ENCODE assay signal across 8 cellular contexts in genomic region chr12:62466596-62467411, GRCh38. TPM values are rescaled to one million over a fixed set of nuclear protein-coding genes. Genes with fewer than 3 reads are reported as not detected.
DNase-seq lines count a peak whose midpoint lies in the region; ATAC-seq and TF ChIP-seq lines count a peak whose summit lies in the region.

Gene MON2, plus strand, starts transcription at chr12:62466826. Its CDS starts 382 bp downstream, at chr12:62467208.

- peak; percentile 96 for DNase-seq in GM13976 (ENCODE audit: low spot score)
- peak; percentile 5 for DNase-seq in NCI-H1436 treated with DMSO at 0.1 percent for 48 hours (lab: John Stamatoyannopoulos, UW)
- peak; percentile 74 for DNase-seq in amniotic epithelial cell (ENCODE audit: low read depth)
- peak; percentile 89 to 91 for DNase-seq in heart right ventricle
- DNase-seq in progenitor cell of endocrine pancreas (ENCODE audit: low spot score, unreplicated experiment), result peak; percentile 66
- DNase-seq in upper lobe of right lung, result peak; percentile 96

- H3K27me3 ChIP-seq in heart right ventricle (no peaks in the 10 kb centered on the region), upper lobe of right lung (no peaks in the 10 kb centered on the region)

- H3K4me1 ChIP-seq in heart right ventricle, result peaks cover 3 to 48% (median 32%) of the 10 kb centered on the region in 9 donors
- peaks cover 21% of the 10 kb centered on the region for H3K4me1 ChIP-seq in upper lobe of right lung

- in situ Hi-C loops in GM13976 (cut with MboI; ENCODE audit: low sequenced_read_pairs, unreplicated experiment), result no loop called here

- H3K4me3 ChIP-seq in heart right ventricle, result peak within 1 kb of the TSS; percentile 65 to 93 (median 81)
- peak within 1 kb of the TSS; percentile 72 for H3K4me3 ChIP-seq in upper lobe of right lung

- H3K4me3 Mint-ChIP-seq in progenitor cell of endocrine pancreas (ENCODE audit: low read depth), result peak within 1 kb of the TSS; percentile 94

- peaks cover 0 to 20% (median 7%) of the 10 kb centered on the region in 11 donors for H3K9me3 ChIP-seq in heart right ventricle
- no peaks in the 10 kb centered on the region for H3K9me3 ChIP-seq in upper lobe of right lung

- H3K9me3 Mint-ChIP-seq in progenitor cell of endocrine pancreas (ENCODE audit: low read depth), result peaks cover 10% of the 10 kb centered on the region

- H3K27ac Mint-ChIP-seq in progenitor cell of endocrine pancreas, result peak within 1 kb of the TSS; percentile 96

- intact Hi-C loops in T-helper 1 cell treated with Interleukin-12 subunit alpha and Interleukin-12 subunit beta and Interleukin-4 antibody, amounts not matched to agents 30 ng/mL and 1 ng/mL, for 36 hours (cut with micrococcal nuclease), result loop anchor here (1.0 to 2.0 kb wide), 7 partner anchors 29 to 1314 kb away; partner anchors contain the start of gene USP15
- intact Hi-C loops in heart right ventricle (cut with DNase I) (no loop called here), upper lobe of right lung (cut with DNase I) (no loop called here)

- H3K4me1 Mint-ChIP-seq in progenitor cell of endocrine pancreas (ENCODE audit: low read depth), result peaks cover 11% of the 10 kb centered on the region

- no peaks in the 10 kb centered on the region for H3K27me3 Mint-ChIP-seq in progenitor cell of endocrine pancreas

- WGBS in heart right ventricle, 2 donors, result 0% methylated on average over 61 of the region's 61 CpGs

- ATAC-seq in HG02840 (IDR thresholded peaks at IDR 0.05; ENCODE audit: low FRiP score, unreplicated experiment), result peak; percentile 99
- ATAC-seq in heart right ventricle, result peak; percentile 99 to 100 (median 100)
- ATAC-seq in upper lobe of right lung, result peak; percentile 100

- H3K36me3 ChIP-seq in heart right ventricle (peaks cover 0 to 14% (median 0%) of the 10 kb centered on the region in 9 donors), upper lobe of right lung (no peaks in the 10 kb centered on the region)

- TF ChIP-seq CTCF in GM13976 (IDR thresholded peaks at IDR 0.05; ENCODE audit: borderline replicate concordance, control extremely low read depth, extremely low read depth, insufficient read depth, missing control alignments), result no peak
- no peak for TF ChIP-seq CTCF in heart right ventricle (IDR thresholded peaks at IDR 0.05)
- no peak for TF ChIP-seq CTCF in progenitor cell of endocrine pancreas (IDR thresholded peaks at IDR 0.05; ENCODE audit: unreplicated experiment)
- no peak for TF ChIP-seq CTCF in upper lobe of right lung (IDR thresholded peaks at IDR 0.05)

- H3K27ac ChIP-seq in heart right ventricle (peak within 1 kb of the TSS; percentile 40 to 96 (median 92)), upper lobe of right lung (peak within 1 kb of the TSS; percentile 90)

- peaks cover 2% of the 10 kb centered on the region for H3K36me3 Mint-ChIP-seq in progenitor cell of endocrine pancreas (ENCODE audit: insufficient read depth)

RNA-seq across cellular contexts. Expression of gene MON2, which starts in this region (rescaled TPM):
- total RNA-seq in T-helper 1 cell treated with Interleukin-12 subunit alpha and Interleukin-12 subunit beta and Interleukin-4 antibody, amounts not matched to agents 30 ng/mL and 1 ng/mL, for 36 hours, result 47.1 and 52.4 TPM in 2 replicates
- total RNA-seq in heart right ventricle, result 10 to 100 TPM; 13.5 to 25.3 (median 19.0) TPM
- 10 to 100 TPM in 1 of 2 donors, 1 to 10 TPM in 1; 5.0 to 14.8 TPM for polyA plus RNA-seq in heart right ventricle
- total RNA-seq in progenitor cell of endocrine pancreas, result 50.2 and 53.1 TPM in 2 replicates
- total RNA-seq in upper lobe of right lung, result 58.2 TPM

Comparison
In these comparisons a context has a peak if more than half of its experiments do, and no peak if none do; other contexts are left out.
1. Peak in every context shown above with its lines: DNase-seq, ATAC-seq, H3K4me3 ChIP-seq and H3K27ac ChIP-seq.
2. DNase-seq: peak in every context shown above with its lines; median percentile 96 in GM13976; 96 in upper lobe of right lung; 90 in heart right ventricle; 74 in amniotic epithelial cell; 66 in progenitor cell of endocrine pancreas; 5 in NCI-H1436 treated with DMSO at 0.1 percent for 48 hours.